Comparison of ENCODE assay signal across 17 cellular contexts in genomic region chr1:225567789-225568188, GRCh38.
DNase-seq lines count a peak whose midpoint lies in the region; ATAC-seq and TF ChIP-seq lines count a peak whose summit lies in the region.
"Had no signal": no experiment of that assay in that cellular context is flagged by ENCODE, and none has a peak within 500 bp of the region (broad histone marks: within the 10 kb centered on the region; RNA-seq: fewer than 3 reads in every experiment).

No MANE protein-coding gene starts in this region.

- no peak for ATAC-seq in GM19455 (IDR thresholded peaks at IDR 0.05; ENCODE audit: unreplicated experiment)
- ATAC-seq: esophagus mucosa, lower lobe of right lung, right cardiac atrium had no signal

- TF ChIP-seq POLR2A in erythroblast (IDR thresholded peaks at IDR 0.05; ENCODE audit: low read length), result no peak

- peak; percentile 16 for DNase-seq in NCI-H2171 treated with DMSO at 0.1 percent for 48 hours (lab: John Stamatoyannopoulos, UW)
- DNase-seq in NCI-H2171 (lab: John Stamatoyannopoulos, UW), result no peak
- DNase-seq in NCI-H82 (lab: John Stamatoyannopoulos, UW), result peak; percentile 86
- peak; percentile 15 to 19 for DNase-seq in erythroblast (lab: John Stamatoyannopoulos, UW)
- peak; percentile 18 for DNase-seq in renal cortical epithelial cell (ENCODE audit: low read depth)
- no peak for DNase-seq in T1000 (lab: John Stamatoyannopoulos, UW)
- DNase-seq in 8988T, result no peak
- DNase-seq: aorta, GDM1, lower lobe of right lung, NCI-H1417 treated with DMSO at 0.1 percent for 48 hours, OCI-M1, right cardiac atrium, T-helper 9 cell, upper lobe of left lung had no signal

Comparison
In these comparisons a context has a peak if more than half of its experiments do, and no peak if none do; other contexts are left out.
1. DNase-seq: peak in NCI-H2171 treated with DMSO at 0.1 percent for 48 hours (single experiment), NCI-H82 (single experiment), erythroblast (2 of 2) and renal cortical epithelial cell (single experiment); none in NCI-H2171 (single experiment), T1000 (single experiment) and 8988T (single experiment).